In the genomic region with DNA sequence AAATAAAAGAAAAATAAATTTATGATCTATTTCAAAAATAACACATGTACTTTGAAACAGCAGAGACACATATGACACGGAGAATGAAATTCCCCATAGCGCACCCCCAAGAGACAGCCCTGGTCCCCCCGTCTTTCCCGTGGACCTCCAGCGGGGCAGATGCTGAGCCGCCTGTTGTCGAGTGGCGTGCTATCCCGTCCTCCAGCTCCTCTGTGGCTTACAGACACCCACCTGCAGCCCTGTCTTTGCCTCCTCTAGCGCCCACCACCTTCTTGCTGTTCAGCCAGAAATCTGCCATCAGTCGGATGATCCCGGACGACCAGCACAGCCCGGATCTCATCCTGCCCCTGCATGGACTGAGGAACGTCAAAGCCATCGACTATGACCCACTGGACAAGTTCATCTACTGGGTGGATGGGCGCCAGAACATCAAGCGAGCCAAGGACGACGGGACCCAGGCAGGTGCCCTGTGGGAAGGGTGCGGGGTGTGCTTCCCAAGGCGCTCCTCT, we compare ENCODE assay signal across 30 cellular contexts.
"Had no signal": no experiment of that assay in that cellular context is flagged by ENCODE, and none has a peak within 500 bp of the region (broad histone marks: within the 10 kb centered on the region; RNA-seq: fewer than 3 reads in every experiment).

No MANE protein-coding gene starts in this region.

- H3K27me3 ChIP-seq: heart right ventricle, hepatocyte, left lung, pancreas, spleen, suprapubic skin, tibial artery, upper lobe of right lung had no signal

- H3K36me3 Mint-ChIP-seq: naive B cell; natural killer cell; stimulated activated effector memory CD8-positive, alpha-beta T cell treated with anti-CD3 and anti-CD28 coated beads, Interleukin-12 subunit alpha, Interleukin-12 subunit beta, amount 100 ng/mL, for 72 hours had no signal

- H3K27ac Mint-ChIP-seq: mesothelial cell of epicardium; naive B cell; natural killer cell; nephron progenitor cell; stimulated activated effector memory CD8-positive, alpha-beta T cell treated with anti-CD3 and anti-CD28 coated beads, Interleukin-12 subunit alpha, Interleukin-12 subunit beta, amount 100 ng/mL, for 72 hours; stimulated activated naive CD8-positive, alpha-beta T cell treated with anti-CD3 and anti-CD28 coated beads, Interleukin-15, Interleukin-2, amounts not matched to agents 100 ng/mL and 50 ng/mL, for 24 hours had no signal

- H3K4me3 ChIP-seq: heart right ventricle, hepatocyte, left lung, lung, pancreas, prostate gland, spleen, suprapubic skin, thoracic aorta, tibial artery, upper lobe of right lung had no signal

- H3K9me3 ChIP-seq: heart right ventricle, left lung, pancreas, prostate gland, spleen, suprapubic skin, thoracic aorta, tibial artery, upper lobe of right lung had no signal

- ATAC-seq: heart right ventricle, left colon, left lung, natural killer cell, pancreas, right cardiac atrium, sciatic nerve, upper lobe of right lung had no signal

- H3K27ac ChIP-seq: heart right ventricle, hepatocyte, left lung, pancreas, prostate gland, spleen, suprapubic skin, thoracic aorta, tibial artery, upper lobe of right lung had no signal

- H3K9me3 Mint-ChIP-seq: mesothelial cell of epicardium; naive B cell; natural killer cell; nephron progenitor cell; stimulated activated effector memory CD8-positive, alpha-beta T cell treated with anti-CD3 and anti-CD28 coated beads, Interleukin-12 subunit alpha, Interleukin-12 subunit beta, amount 100 ng/mL, for 72 hours; stimulated activated naive CD8-positive, alpha-beta T cell treated with anti-CD3 and anti-CD28 coated beads, Interleukin-15, Interleukin-2, amounts not matched to agents 100 ng/mL and 50 ng/mL, for 24 hours had no signal

- H3K4me2 ChIP-seq: hepatocyte had no signal

- H3K4me3 Mint-ChIP-seq: mesothelial cell of epicardium; naive B cell; natural killer cell; nephron progenitor cell; stimulated activated effector memory CD8-positive, alpha-beta T cell treated with anti-CD3 and anti-CD28 coated beads, Interleukin-12 subunit alpha, Interleukin-12 subunit beta, amount 100 ng/mL, for 72 hours; stimulated activated naive CD8-positive, alpha-beta T cell treated with anti-CD3 and anti-CD28 coated beads, Interleukin-15, Interleukin-2, amounts not matched to agents 100 ng/mL and 50 ng/mL, for 24 hours had no signal

- H2AFZ ChIP-seq: hepatocyte had no signal

- H3K27me3 Mint-ChIP-seq: naive B cell; stimulated activated naive CD8-positive, alpha-beta T cell treated with anti-CD3 and anti-CD28 coated beads, Interleukin-15, Interleukin-2, amounts not matched to agents 100 ng/mL and 50 ng/mL, for 24 hours had no signal

- DNase-seq: heart right ventricle; kidney; left colon; left lung; mesendoderm; naive B cell; natural killer cell; nephron progenitor cell; pancreas; posterior cingulate gyrus; retina; small intestine; spleen; stimulated activated CD4-positive, alpha-beta T cell treated with anti-CD3 and anti-CD28 coated beads, Interleukin-4, amount 100 ng/mL, for 24 hours; stimulated activated naive CD4-positive, alpha-beta T cell; tibial artery; trophoblast cell; upper lobe of right lung had no signal

- H3K4me1 ChIP-seq: left lung, pancreas, prostate gland, tibial artery, upper lobe of right lung had no signal

- H3K4me1 Mint-ChIP-seq: mesothelial cell of epicardium, naive B cell, natural killer cell had no signal

- FAIRE-seq: islet of Langerhans, kidney, pancreas, small intestine, urothelium cell line had no signal
